In the genomic region with DNA sequence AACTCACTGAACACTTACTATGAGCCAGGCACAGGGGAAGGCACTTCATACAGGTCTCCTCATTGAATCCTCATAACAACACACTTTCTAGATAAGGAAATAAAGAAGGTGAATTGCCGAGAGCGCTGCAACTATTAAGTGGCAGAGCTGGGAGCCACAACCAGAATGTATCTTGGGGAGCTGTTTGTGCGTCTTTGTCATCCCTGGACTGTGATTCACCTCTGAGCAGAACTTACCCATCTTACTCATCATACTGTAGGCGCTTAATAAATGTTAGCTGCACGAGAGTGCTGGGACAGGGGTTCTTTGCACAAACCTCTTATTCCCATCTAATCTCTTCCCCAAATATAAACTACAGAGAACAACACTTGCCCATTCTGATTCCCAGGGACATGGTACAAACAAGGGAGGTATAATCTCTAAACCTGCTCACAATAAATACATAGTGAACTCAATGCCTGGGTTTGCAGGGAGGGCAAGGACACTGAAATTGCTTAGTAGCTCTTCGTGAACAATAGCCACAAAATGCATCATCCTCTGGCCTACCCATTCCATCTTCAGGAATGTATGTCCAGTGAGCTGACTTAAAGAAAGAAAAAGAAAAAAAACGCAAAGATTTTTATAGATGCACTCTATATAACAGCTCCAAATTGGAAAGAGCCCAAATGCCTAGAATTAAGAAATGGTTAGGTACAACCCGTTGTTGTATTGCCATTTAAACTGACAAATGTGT, we compare ENCODE assay signal across 11 cellular contexts. TPM values are rescaled to one million over a fixed set of nuclear protein-coding genes. Genes with fewer than 3 reads are reported as not detected.
DNase-seq lines count a peak whose midpoint lies in the region; ATAC-seq and TF ChIP-seq lines count a peak whose summit lies in the region.
"Had no signal": no experiment of that assay in that cellular context is flagged by ENCODE, and none has a peak within 500 bp of the region (broad histone marks: within the 10 kb centered on the region; RNA-seq: fewer than 3 reads in every experiment).

No MANE protein-coding gene starts in this region.

- no peaks in the 10 kb centered on the region for H3K36me3 Mint-ChIP-seq in activated T-cell treated with anti-CD3 and anti-CD28 coated beads, Interleukin-2, amount 50 U/mL, for 4 hours (ENCODE audit: insufficient read depth)

- DNase-seq in AG10803 (ENCODE audit: low read depth) (peak; percentile 51), ELR (ENCODE audit: low read depth) (peak; percentile 90), iris pigment epithelial cell (ENCODE audit: low read depth) (peak; percentile 69), HuH-7 (ENCODE audit: low spot score) (no peak), LoVo (ENCODE audit: low spot score) (no peak), NCI-H1105 (lab: John Stamatoyannopoulos, UW) (no peak)
- no peak for DNase-seq in activated T-cell treated with anti-CD3 and anti-CD28 coated beads, Interleukin-2, amount 50 U/mL, for 4 hours
- DNase-seq: activated CD4-positive, CD25-positive, alpha-beta regulatory T cell treated with anti-CD3 and anti-CD28 coated beads, Interleukin-2, amount 50 U/mL, for 72 hours; Calu3; NCI-H446 had no signal

- no peak overlapping the region for H3K4me3 ChIP-seq in AG10803 (ENCODE audit: low read length)

- peaks cover 60% of the 10 kb centered on the region for H3K4me1 Mint-ChIP-seq in activated T-cell treated with anti-CD3 and anti-CD28 coated beads, Interleukin-2, amount 50 U/mL, for 4 hours (ENCODE audit: low read depth)

- no peak for TF ChIP-seq CTCF in AG10803 (conservative IDR thresholded peaks at IDR 0.05; ENCODE audit: low read length)

- no peak overlapping the region for H3K4me3 Mint-ChIP-seq in activated T-cell treated with anti-CD3 and anti-CD28 coated beads, Interleukin-2, amount 50 U/mL, for 4 hours

- no peaks in the 10 kb centered on the region for H3K9me3 Mint-ChIP-seq in activated T-cell treated with anti-CD3 and anti-CD28 coated beads, Interleukin-2, amount 50 U/mL, for 4 hours

- ATAC-seq in activated T-cell treated with anti-CD3 and anti-CD28 coated beads, Interleukin-2, amount 50 U/mL, for 4 hours = peak; percentile 22 to 24
- no peak for ATAC-seq in GM19397 (IDR thresholded peaks at IDR 0.05; ENCODE audit: unreplicated experiment)

- H3K27me3 Mint-ChIP-seq in activated T-cell treated with anti-CD3 and anti-CD28 coated beads, Interleukin-2, amount 50 U/mL, for 4 hours (ENCODE audit: low read depth) = no peaks in the 10 kb centered on the region

RNA-seq across cellular contexts. Expression of a gene that starts 43.0 kb away (rescaled TPM):
- 10 to 100 TPM; 24.2 to 24.3 (median 24.2) TPM for total RNA-seq in activated T-cell treated with anti-CD3 and anti-CD28 coated beads, Interleukin-2, amount 50 U/mL, for 4 hours

Comparison
In these comparisons a context has a peak if more than half of its experiments do, and no peak if none do; other contexts are left out.
1. DNase-seq: peak in AG10803 (single experiment), ELR (single experiment) and iris pigment epithelial cell (single experiment); none in activated T-cell treated with anti-CD3 and anti-CD28 coated beads, Interleukin-2, amount 50 U/mL, for 4 hours (single experiment), HuH-7 (single experiment), LoVo (single experiment) and NCI-H1105 (single experiment).